Comparison of ENCODE assay signal across 8 cellular contexts in the genomic region with DNA sequence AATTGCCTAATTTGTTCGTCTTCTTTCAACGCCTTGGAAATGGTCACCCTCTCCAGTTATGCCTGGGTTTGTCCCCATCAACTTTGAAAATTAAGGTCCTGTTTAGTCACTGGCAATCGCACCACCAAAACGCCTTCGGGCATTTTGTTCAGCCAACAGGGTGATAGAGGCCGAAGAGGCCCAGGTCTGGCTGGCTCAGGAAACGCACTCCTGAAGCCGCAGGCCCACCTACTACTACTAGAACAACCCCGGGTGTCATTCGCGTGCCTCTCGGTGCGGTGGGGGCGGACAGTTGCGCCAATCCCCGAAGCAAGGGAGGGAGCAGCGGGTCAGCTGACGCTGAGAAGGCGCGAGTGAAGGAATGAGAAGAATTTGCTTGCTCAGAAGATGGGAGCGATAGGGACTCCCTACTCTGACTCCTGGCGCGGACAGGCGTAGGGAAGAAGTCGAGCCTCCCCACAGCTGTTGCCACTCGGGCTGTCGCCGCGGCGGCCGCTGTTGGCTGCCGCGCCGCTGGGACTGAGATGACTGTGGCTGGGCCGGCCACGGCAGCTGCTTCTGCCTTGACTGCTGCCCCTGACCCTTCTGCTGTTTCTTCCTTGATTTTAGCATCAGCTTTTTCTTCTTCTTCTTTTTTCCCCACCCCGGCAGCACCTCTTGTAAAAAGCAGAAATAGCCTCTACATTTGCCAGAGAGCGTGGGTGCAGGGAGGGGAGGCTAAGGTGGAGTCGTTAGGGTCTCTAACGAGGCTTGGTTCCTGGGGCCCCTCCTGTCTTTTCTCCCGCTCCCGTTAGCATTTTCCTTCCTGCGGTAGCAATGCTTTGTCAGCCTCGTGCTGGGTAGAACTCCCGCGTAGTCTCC.
DNase-seq lines count a peak whose midpoint lies in the region; ATAC-seq and TF ChIP-seq lines count a peak whose summit lies in the region.

No MANE protein-coding gene starts in this region.

- H2BK5ac ChIP-seq in mesenchymal stem cell (ENCODE audit: low read depth, low read length, poor library complexity, severe bottlenecking), result peak overlapping the region; percentile 67

- DNase-seq in Calu3 (no peak), NCI-H460 (ENCODE audit: extremely low read depth, low read depth) (peak; percentile 91), epithelial cell of proximal tubule (ENCODE audit: low read depth) (peak; percentile 62), mesenchymal stem cell (peak; percentile 96), tibial artery (peak; percentile 64 to 85), KG1 (lab: John Stamatoyannopoulos, UW) (no peak)
- no peak for DNase-seq in CD8-positive, alpha-beta T cell

- CTCF ChIA-PET in Calu3 (lab: Charles Lee), result no interaction called here
- CTCF ChIA-PET in CD8-positive, alpha-beta T cell (lab: Charles Lee), result no interaction called here

- H3K36me3 ChIP-seq in mesenchymal stem cell (ENCODE audit: control insufficient read depth in 1 of 2, insufficient read depth in 2 of 2, low read depth in 1 of 2, low read length in 2 of 2) (no peaks in the 10 kb centered on the region), tibial artery (no peaks in the 10 kb centered on the region)
- no peaks in the 10 kb centered on the region for H3K36me3 ChIP-seq in CD8-positive, alpha-beta T cell (ENCODE audit: insufficient read depth, low read length)

- H3K18ac ChIP-seq in mesenchymal stem cell (ENCODE audit: low read depth in 1 of 2, low read length in 2 of 2), result peak overlapping the region; percentile 78 to 85

- H3K4me1 Mint-ChIP-seq in Calu3 (ENCODE audit: low read depth, unreplicated experiment), result peaks cover 10% of the 10 kb centered on the region
- H3K4me1 Mint-ChIP-seq in CD8-positive, alpha-beta T cell (ENCODE audit: low read depth), result no peaks in the 10 kb centered on the region

- H2BK15ac ChIP-seq in mesenchymal stem cell (ENCODE audit: low read depth, poor library complexity, severe bottlenecking), result peak overlapping the region; percentile 73

- 1% methylated on average over 35 of the region's 46 CpGs for WGBS in mesenchymal stem cell

- H3K9me3 ChIP-seq in mesenchymal stem cell (ENCODE audit: control insufficient read depth, low read length), result no peaks in the 10 kb centered on the region
- H3K9me3 ChIP-seq in tibial artery, result no peaks in the 10 kb centered on the region
- H3K9me3 ChIP-seq in CD8-positive, alpha-beta T cell (ENCODE audit: low read length), result no peaks in the 10 kb centered on the region

- no peak overlapping the region for H3K23ac ChIP-seq in mesenchymal stem cell (ENCODE audit: low read length in 2 of 2)

- H4K8ac ChIP-seq in mesenchymal stem cell (ENCODE audit: low read length), result peak overlapping the region; percentile 91

- peak overlapping the region; percentile 3 to 96 for H3K4ac ChIP-seq in mesenchymal stem cell (ENCODE audit: low read depth in 1 of 2, low read length in 2 of 2)

- H3K27ac Mint-ChIP-seq in Calu3 (ENCODE audit: unreplicated experiment), result peak overlapping the region; percentile 84
- H3K27ac Mint-ChIP-seq in CD8-positive, alpha-beta T cell, result no peak overlapping the region

- no TSS peak for BruUV-seq in Calu3 (replicated peaks; lab: Mats Ljungman, UMichigan)

- peak overlapping the region; percentile 92 for H3K9ac ChIP-seq in mesenchymal stem cell (ENCODE audit: low read length)

- H3K4me3 Mint-ChIP-seq in Calu3 (ENCODE audit: low read depth, unreplicated experiment), result no peak overlapping the region
- H3K4me3 Mint-ChIP-seq in CD8-positive, alpha-beta T cell, result no peak overlapping the region

- no peaks in the 10 kb centered on the region for H3K27me3 Mint-ChIP-seq in Calu3 (ENCODE audit: unreplicated experiment)
- no peaks in the 10 kb centered on the region for H3K27me3 Mint-ChIP-seq in CD8-positive, alpha-beta T cell (ENCODE audit: low read depth)

- intact Hi-C loops in Calu3 (cut with micrococcal nuclease; ENCODE audit: unreplicated experiment) (loop anchor here (2.0 to 10.0 kb wide), 5 partner anchors 117 to 714 kb away; no protein-coding TSS in a partner anchor), tibial artery (cut with DNase I; ENCODE audit: low total_unique reads) (loop anchor here (5.0 to 10.0 kb wide), 2 partner anchors 797 to 1129 kb away; no protein-coding TSS in a partner anchor)
- intact Hi-C loops in CD8-positive, alpha-beta T cell (cut with DNase I, micrococcal nuclease), result no loop called here

- H3K4me2 ChIP-seq in mesenchymal stem cell (ENCODE audit: low read length, poor library complexity, severe bottlenecking), result peak overlapping the region; percentile 72

- POLR2A ChIA-PET in CD8-positive, alpha-beta T cell (lab: Charles Lee), result no interaction called here

- H3K79me1 ChIP-seq in mesenchymal stem cell (replicated peaks; ENCODE audit: low read length, poor library complexity, severe bottlenecking), result no peaks in the 10 kb centered on the region

- H4K91ac ChIP-seq in mesenchymal stem cell (ENCODE audit: low read length), result peak overlapping the region; percentile 20

- H2BK12ac ChIP-seq in mesenchymal stem cell (ENCODE audit: low read length in 2 of 2), result peak overlapping the region; percentile 20 to 79

- H3K14ac ChIP-seq in mesenchymal stem cell (ENCODE audit: low read length in 2 of 2), result no peak overlapping the region

- H3K9me3 Mint-ChIP-seq in Calu3 (ENCODE audit: low read depth, unreplicated experiment), result no peaks in the 10 kb centered on the region
- H3K9me3 Mint-ChIP-seq in CD8-positive, alpha-beta T cell, result peaks cover 5% of the 10 kb centered on the region

- H3K27me3 ChIP-seq in mesenchymal stem cell (ENCODE audit: control insufficient read depth in 1 of 2, insufficient read depth in 1 of 2, low read length in 2 of 2) (no peaks in the 10 kb centered on the region), tibial artery (no peaks in the 10 kb centered on the region)
- H3K27me3 ChIP-seq in CD8-positive, alpha-beta T cell (ENCODE audit: insufficient read depth, low read length), result no peaks in the 10 kb centered on the region

- H2AK5ac ChIP-seq in mesenchymal stem cell (ENCODE audit: low read length, severe bottlenecking), result peak overlapping the region; percentile 59

- H3K4me1 ChIP-seq in mesenchymal stem cell (ENCODE audit: control insufficient read depth, insufficient read depth, low read depth, low read length), result no peaks in the 10 kb centered on the region
- H3K4me1 ChIP-seq in tibial artery, result peaks cover 0 to 29% (median 9%) of the 10 kb centered on the region in 4 donors
- H3K4me1 ChIP-seq in CD8-positive, alpha-beta T cell (ENCODE audit: insufficient read depth, low read length), result no peaks in the 10 kb centered on the region

- H2AFZ ChIP-seq in mesenchymal stem cell (ENCODE audit: low read depth, low read length), result peak overlapping the region; percentile 43

- H3K36me3 Mint-ChIP-seq in Calu3 (ENCODE audit: insufficient read depth, unreplicated experiment), result no peaks in the 10 kb centered on the region
- no peaks in the 10 kb centered on the region for H3K36me3 Mint-ChIP-seq in CD8-positive, alpha-beta T cell

- H3K27ac ChIP-seq in mesenchymal stem cell (ENCODE audit: low read length, poor library complexity, severe bottlenecking), result peak overlapping the region; percentile 95
- peak overlapping the region; percentile 78 to 91 for H3K27ac ChIP-seq in tibial artery
- H3K27ac ChIP-seq in CD8-positive, alpha-beta T cell (ENCODE audit: low read depth, low read length), result no peak overlapping the region

- TF ChIP-seq CTCF in Calu3 (IDR thresholded peaks at IDR 0.05; ENCODE audit: unreplicated experiment), result no peak
- TF ChIP-seq CTCF in epithelial cell of proximal tubule (conservative IDR thresholded peaks at IDR 0.05; ENCODE audit: low read depth, low read length), result no peak
- no peak for TF ChIP-seq CTCF in tibial artery (IDR thresholded peaks at IDR 0.05)
- TF ChIP-seq CTCF in CD8-positive, alpha-beta T cell (IDR thresholded peaks at IDR 0.05), result no peak

- peak overlapping the region; percentile 69 for H2BK120ac ChIP-seq in mesenchymal stem cell (ENCODE audit: low read depth, low read length)

- no peak for ATAC-seq in GM21529 (IDR thresholded peaks at IDR 0.05; ENCODE audit: unreplicated experiment)
- no peak for ATAC-seq in CD8-positive, alpha-beta T cell

- peak overlapping the region; percentile 56 for H3K4me3 ChIP-seq in epithelial cell of proximal tubule (ENCODE audit: low read depth, low read length)
- H3K4me3 ChIP-seq in mesenchymal stem cell (ENCODE audit: insufficient read depth in 1 of 2, low read depth in 1 of 2, low read length in 2 of 2), result peak overlapping the region; percentile 29 to 76
- H3K4me3 ChIP-seq in tibial artery, result peak overlapping the region; percentile 47 to 49
- H3K4me3 ChIP-seq in CD8-positive, alpha-beta T cell (ENCODE audit: low read depth, low read length), result no peak overlapping the region

Comparison
In these comparisons a context has a peak if more than half of its experiments do, and no peak if none do; other contexts are left out.
1. DNase-seq: peak in NCI-H460 (single experiment), epithelial cell of proximal tubule (single experiment), mesenchymal stem cell (single experiment) and tibial artery (2 of 2); none in Calu3 (single experiment), KG1 (single experiment) and CD8-positive, alpha-beta T cell (0 of 7).
2. intact Hi-C loops: an anchor here in Calu3 (2.0 to 10.0 kb wide) and tibial artery (5.0 to 10.0 kb wide); none called in CD8-positive, alpha-beta T cell.